Comparison of ENCODE assay signal across 10 cellular contexts in genomic region chr3:51394541-51394940, GRCh38. TPM values are rescaled to one million over a fixed set of nuclear protein-coding genes. Genes with fewer than 3 reads are reported as not detected.
DNase-seq lines count a peak whose midpoint lies in the region; ATAC-seq and TF ChIP-seq lines count a peak whose summit lies in the region.
"Had no signal": no experiment of that assay in that cellular context is flagged by ENCODE, and none has a peak within 500 bp of the region (broad histone marks: within the 10 kb centered on the region; RNA-seq: fewer than 3 reads in every experiment).

No MANE protein-coding gene starts in this region.

- peaks cover 36% of the 10 kb centered on the region for H3K36me3 Mint-ChIP-seq in activated naive CD4-positive, alpha-beta T cell treated with anti-CD3 and anti-CD28 coated beads, Interleukin-2, amount 10 ng/mL, durations not matched to agents 7 days and 5 days
- peaks cover 4% of the 10 kb centered on the region for H3K36me3 Mint-ChIP-seq in T-helper 17 cell (ENCODE audit: low read depth)
- H3K36me3 Mint-ChIP-seq in glutamatergic neuron (ENCODE audit: unreplicated experiment): peaks cover 14% of the 10 kb centered on the region
- peaks cover 37% of the 10 kb centered on the region for H3K36me3 Mint-ChIP-seq in stimulated activated memory B cell treated with anti-CD40 and anti-IgM and Interleukin-4, amounts not matched to agents 10 μg/mL and 1 μg/mL and 100 μg/mL, for 72 hours

- no peak for TF ChIP-seq POLR2A in erythroblast (IDR thresholded peaks at IDR 0.05; ENCODE audit: low read length)

- no peaks in the 10 kb centered on the region for H3K27me3 Mint-ChIP-seq in activated naive CD4-positive, alpha-beta T cell treated with anti-CD3 and anti-CD28 coated beads, Interleukin-2, amount 10 ng/mL, durations not matched to agents 7 days and 5 days
- no peaks in the 10 kb centered on the region for H3K27me3 Mint-ChIP-seq in T-helper 17 cell
- peaks cover 5% of the 10 kb centered on the region for H3K27me3 Mint-ChIP-seq in glutamatergic neuron (ENCODE audit: unreplicated experiment)
- H3K27me3 Mint-ChIP-seq in stimulated activated memory B cell treated with anti-CD40 and anti-IgM and Interleukin-4, amounts not matched to agents 10 μg/mL and 1 μg/mL and 100 μg/mL, for 72 hours: no peaks in the 10 kb centered on the region

- peak; percentile 15 for DNase-seq in activated naive CD4-positive, alpha-beta T cell treated with anti-CD3 and anti-CD28 coated beads, Interleukin-2, amount 10 ng/mL, durations not matched to agents 7 days and 5 days
- DNase-seq in activated naive CD4-positive, alpha-beta T cell (lab: John Stamatoyannopoulos, UW): no peak
- DNase-seq in T-helper 17 cell: no peak
- DNase-seq in glutamatergic neuron: no peak
- DNase-seq in erythroblast (lab: John Stamatoyannopoulos, UW): no peak
- DNase-seq: foreskin fibroblast, NCI-H446 had no signal

- CTCF ChIA-PET in activated naive CD4-positive, alpha-beta T cell treated with anti-CD3 and anti-CD28 coated beads, Interleukin-2, amount 10 ng/mL, durations not matched to agents 7 days and 5 days (lab: Charles Lee): no interaction called here

- no peak for TF ChIP-seq CTCF in glutamatergic neuron (IDR thresholded peaks at IDR 0.05; ENCODE audit: partially characterized antibody, unreplicated experiment)

- H3K9me3 ChIP-seq in T-helper 17 cell (ENCODE audit: control insufficient read depth, low read length, poor library complexity, severe bottlenecking): no peaks in the 10 kb centered on the region

- H3K4me1 Mint-ChIP-seq in activated naive CD4-positive, alpha-beta T cell treated with anti-CD3 and anti-CD28 coated beads, Interleukin-2, amount 10 ng/mL, durations not matched to agents 7 days and 5 days: peaks cover 56% of the 10 kb centered on the region
- H3K4me1 Mint-ChIP-seq in T-helper 17 cell: peaks cover 31% of the 10 kb centered on the region
- peaks cover 25% of the 10 kb centered on the region for H3K4me1 Mint-ChIP-seq in glutamatergic neuron (ENCODE audit: low read depth, unreplicated experiment)
- H3K4me1 Mint-ChIP-seq in stimulated activated memory B cell treated with anti-CD40 and anti-IgM and Interleukin-4, amounts not matched to agents 10 μg/mL and 1 μg/mL and 100 μg/mL, for 72 hours: peaks cover 57% of the 10 kb centered on the region

- no peak overlapping the region for H3K27ac Mint-ChIP-seq in activated naive CD4-positive, alpha-beta T cell treated with anti-CD3 and anti-CD28 coated beads, Interleukin-2, amount 10 ng/mL, durations not matched to agents 7 days and 5 days
- H3K27ac Mint-ChIP-seq in T-helper 17 cell (peak overlapping the region; percentile 85), glutamatergic neuron (ENCODE audit: unreplicated experiment) (no peak overlapping the region)
- peak overlapping the region; percentile 50 for H3K27ac Mint-ChIP-seq in stimulated activated memory B cell treated with anti-CD40 and anti-IgM and Interleukin-4, amounts not matched to agents 10 μg/mL and 1 μg/mL and 100 μg/mL, for 72 hours

- ATAC-seq in T-helper 17 cell: no peak
- no peak for ATAC-seq in stimulated activated memory B cell treated with anti-CD40 and anti-IgM and Interleukin-4, amounts not matched to agents 10 μg/mL and 1 μg/mL and 100 μg/mL, for 72 hours
- ATAC-seq in HG03280 (IDR thresholded peaks at IDR 0.05; ENCODE audit: unreplicated experiment): no peak
- no peak for ATAC-seq in HG02885 (IDR thresholded peaks at IDR 0.05; ENCODE audit: poor library complexity, unreplicated experiment)

- H3K4me3 Mint-ChIP-seq in activated naive CD4-positive, alpha-beta T cell treated with anti-CD3 and anti-CD28 coated beads, Interleukin-2, amount 10 ng/mL, durations not matched to agents 7 days and 5 days: no peak overlapping the region
- H3K4me3 Mint-ChIP-seq in T-helper 17 cell: peak overlapping the region; percentile 31
- peak overlapping the region; percentile 64 for H3K4me3 Mint-ChIP-seq in glutamatergic neuron (ENCODE audit: unreplicated experiment)
- H3K4me3 Mint-ChIP-seq in stimulated activated memory B cell treated with anti-CD40 and anti-IgM and Interleukin-4, amounts not matched to agents 10 μg/mL and 1 μg/mL and 100 μg/mL, for 72 hours: peak overlapping the region; percentile 7

- no peaks in the 10 kb centered on the region for H3K9me3 Mint-ChIP-seq in activated naive CD4-positive, alpha-beta T cell treated with anti-CD3 and anti-CD28 coated beads, Interleukin-2, amount 10 ng/mL, durations not matched to agents 7 days and 5 days
- H3K9me3 Mint-ChIP-seq in glutamatergic neuron (ENCODE audit: unreplicated experiment): peaks cover 12% of the 10 kb centered on the region
- H3K9me3 Mint-ChIP-seq in stimulated activated memory B cell treated with anti-CD40 and anti-IgM and Interleukin-4, amounts not matched to agents 10 μg/mL and 1 μg/mL and 100 μg/mL, for 72 hours: no peaks in the 10 kb centered on the region

RNA-seq across cellular contexts. Expression of gene RBM15B, which starts 3.5 kb away (rescaled TPM):
- total RNA-seq in T-helper 17 cell: 10 to 100 TPM; 28.2 to 31.1 TPM
- 52.5 TPM for total RNA-seq in glutamatergic neuron (ENCODE audit: unreplicated experiment)

RNA-seq across cellular contexts. Expression of gene MANF, which starts 9.4 kb away (rescaled TPM):
- total RNA-seq in T-helper 17 cell: 10 to 100 TPM; 35.4 to 43.3 TPM
- total RNA-seq in glutamatergic neuron (ENCODE audit: unreplicated experiment): 104 TPM

Comparison
In these comparisons a context has a peak if more than half of its experiments do, and no peak if none do; other contexts are left out.
1. H3K27ac Mint-ChIP-seq: peak in T-helper 17 cell (single experiment) and stimulated activated memory B cell treated with anti-CD40 and anti-IgM and Interleukin-4, amounts not matched to agents 10 μg/mL and 1 μg/mL and 100 μg/mL, for 72 hours (single experiment); none in activated naive CD4-positive, alpha-beta T cell treated with anti-CD3 and anti-CD28 coated beads, Interleukin-2, amount 10 ng/mL, durations not matched to agents 7 days and 5 days (single experiment) and glutamatergic neuron (single experiment).